In the genomic region with DNA sequence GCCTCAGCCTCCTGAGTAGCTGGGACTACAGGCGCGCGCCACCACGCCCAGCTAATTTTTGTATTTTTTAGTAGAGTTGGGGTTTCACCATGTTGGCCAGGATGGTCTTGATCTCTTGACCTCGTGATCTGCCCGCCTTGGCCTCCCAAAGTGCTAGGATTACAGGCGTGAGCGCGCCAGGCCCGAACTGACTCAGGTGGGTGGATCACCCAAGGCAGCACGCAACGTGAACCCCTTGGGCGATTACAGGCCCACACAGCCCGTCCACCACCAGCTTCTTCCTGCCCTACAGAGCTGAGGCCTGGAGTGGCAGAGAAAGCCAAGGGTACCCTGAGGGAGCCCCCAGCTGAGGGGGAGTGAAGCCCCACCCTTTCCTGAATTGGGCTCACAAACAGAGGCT, we compare ENCODE assay signal across 14 cellular contexts. TPM values are rescaled to one million over a fixed set of nuclear protein-coding genes. Genes with fewer than 3 reads are reported as not detected.
"Had no signal": no experiment of that assay in that cellular context is flagged by ENCODE, and none has a peak within 500 bp of the region (broad histone marks: within the 10 kb centered on the region; RNA-seq: fewer than 3 reads in every experiment).

No MANE protein-coding gene starts in this region.

RNA-seq across cellular contexts. Expression of a gene that starts 17.6 kb away (rescaled TPM):
- total RNA-seq: activated B cell treated with CpG ODN at 0.5 μM for 24 hours; activated CD8-positive, alpha-beta memory T cell treated with anti-CD3 and anti-CD28 coated beads, Interleukin-2, amount 10 ng/mL, durations not matched to agents 7 days and 5 days; WTC11 had no signal

RNA-seq across cellular contexts. Expression of a gene that starts 17.7 kb away (rescaled TPM):
- total RNA-seq: activated B cell treated with CpG ODN at 0.5 μM for 24 hours; activated CD4-positive, alpha-beta memory T cell treated with anti-CD3 and anti-CD28 coated beads for 36 hours; activated CD4-positive, alpha-beta memory T cell treated with anti-CD3 and anti-CD28 coated beads, Interleukin-2, amount 10 ng/mL, durations not matched to agents 7 days and 5 days; activated CD4-positive, alpha-beta T cell treated with anti-CD3 and anti-CD28 coated beads for 36 hours; activated CD4-positive, alpha-beta T cell treated with anti-CD3 and anti-CD28 coated beads, Interleukin-2, amount 10 ng/mL, durations not matched to agents 24 days and 14 days; activated CD4-positive, alpha-beta T cell treated with anti-CD3 and anti-CD28 coated beads, Interleukin-2, amount 10 ng/mL, durations not matched to agents 7 days and 5 days; activated CD8-positive, alpha-beta memory T cell treated with anti-CD3 and anti-CD28 coated beads for 36 hours; activated CD8-positive, alpha-beta memory T cell treated with anti-CD3 and anti-CD28 coated beads, Interleukin-2, amount 10 ng/mL, durations not matched to agents 7 days and 5 days; activated CD8-positive, alpha-beta T cell treated with anti-CD3 and anti-CD28 coated beads for 36 hours; activated CD8-positive, alpha-beta T cell treated with anti-CD3 and anti-CD28 coated beads, Interleukin-2, amount 10 ng/mL, durations not matched to agents 7 days and 5 days; T-helper 1 cell treated with Interleukin-12 subunit alpha and Interleukin-12 subunit beta and Interleukin-4 antibody, amounts not matched to agents 30 ng/mL and 1 ng/mL, for 36 hours; T-helper 17 cell; T-helper 2 cell treated with Interferon-gamma antibody and Interleukin-4, amounts not matched to agents 100 ng/mL and 5 ng/mL, for 36 hours; WTC11 had no signal
